Comparison of ENCODE assay signal across 1 cellular context in genomic region chr13:80338781-80339577, GRCh38.
TF ChIP-seq lines count a peak whose summit lies in the region.

No MANE protein-coding gene starts in this region.

TF ChIP-seq in HEK293, 187 proteins besides CTCF, POLR2A, EP300 and RAD21 (continued from another document and continues in another):
- no peak for TF ChIP-seq ZNF23 (tag by site-specific recombination; IDR thresholded peaks at IDR 0.05; ENCODE audit: borderline replicate concordance)
- no peak for TF ChIP-seq ZNF776 (tag by site-specific recombination; IDR thresholded peaks at IDR 0.05; ENCODE audit: borderline replicate concordance)
- TF ChIP-seq GLIS2 (tag by site-specific recombination; IDR thresholded peaks at IDR 0.05), result peak; percentile 97
- no peak for TF ChIP-seq ZNF621 (tag by site-specific recombination; IDR thresholded peaks at IDR 0.05)
- no peak for TF ChIP-seq ZNF133 (tag by site-specific recombination; IDR thresholded peaks at IDR 0.05)
- TF ChIP-seq ZNF704 (tag by site-specific recombination; IDR thresholded peaks at IDR 0.05), result no peak
- no peak for TF ChIP-seq MEIS1 (CRISPR knock-in tag; IDR thresholded peaks at IDR 0.05; ENCODE audit: borderline replicate concordance)
- TF ChIP-seq ZNF645 (tag by site-specific recombination; IDR thresholded peaks at IDR 0.05), result no peak
- TF ChIP-seq PRDM4 (tag by site-specific recombination; IDR thresholded peaks at IDR 0.05), result no peak
- TF ChIP-seq MZF1 (tag by site-specific recombination; IDR thresholded peaks at IDR 0.05; ENCODE audit: borderline replicate concordance), result peak; percentile 83
- no peak for TF ChIP-seq ZNF785 (tag by site-specific recombination; IDR thresholded peaks at IDR 0.05)
- no peak for TF ChIP-seq ZBTB7A (tag by site-specific recombination; IDR thresholded peaks at IDR 0.05; ENCODE audit: low read depth)
- TF ChIP-seq ZNF157 (tag by site-specific recombination; IDR thresholded peaks at IDR 0.05), result no peak
- no peak for TF ChIP-seq ZNF513 (tag by site-specific recombination; IDR thresholded peaks at IDR 0.05)
- no peak for TF ChIP-seq ZSCAN4 (tag by site-specific recombination; IDR thresholded peaks at IDR 0.05)
- 0 out of 2 replicates have a peak, but pooled peaks have one; percentile 80 for TF ChIP-seq ZNF501 (tag by site-specific recombination; IDR thresholded peaks at IDR 0.05)
- TF ChIP-seq ZNF510 (tag by site-specific recombination; IDR thresholded peaks at IDR 0.05; ENCODE audit: insufficient replicate concordance), result no peak
- TF ChIP-seq, protein P1, sequence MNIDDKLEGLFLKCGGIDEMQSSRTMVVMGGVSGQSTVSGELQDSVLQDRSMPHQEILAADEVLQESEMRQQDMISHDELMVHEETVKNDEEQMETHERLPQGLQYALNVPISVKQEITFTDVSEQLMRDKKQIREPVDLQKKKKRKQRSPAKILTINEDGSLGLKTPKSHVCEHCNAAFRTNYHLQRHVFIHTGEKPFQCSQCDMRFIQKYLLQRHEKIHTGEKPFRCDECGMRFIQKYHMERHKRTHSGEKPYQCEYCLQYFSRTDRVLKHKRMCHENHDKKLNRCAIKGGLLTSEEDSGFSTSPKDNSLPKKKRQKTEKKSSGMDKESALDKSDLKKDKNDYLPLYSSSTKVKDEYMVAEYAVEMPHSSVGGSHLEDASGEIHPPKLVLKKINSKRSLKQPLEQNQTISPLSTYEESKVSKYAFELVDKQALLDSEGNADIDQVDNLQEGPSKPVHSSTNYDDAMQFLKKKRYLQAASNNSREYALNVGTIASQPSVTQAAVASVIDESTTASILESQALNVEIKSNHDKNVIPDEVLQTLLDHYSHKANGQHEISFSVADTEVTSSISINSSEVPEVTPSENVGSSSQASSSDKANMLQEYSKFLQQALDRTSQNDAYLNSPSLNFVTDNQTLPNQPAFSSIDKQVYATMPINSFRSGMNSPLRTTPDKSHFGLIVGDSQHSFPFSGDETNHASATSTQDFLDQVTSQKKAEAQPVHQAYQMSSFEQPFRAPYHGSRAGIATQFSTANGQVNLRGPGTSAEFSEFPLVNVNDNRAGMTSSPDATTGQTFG (tag by site-specific recombination; IDR thresholded peaks at IDR 0.05; ENCODE audit: borderline replicate concordance), result no peak
- TF ChIP-seq ZNF600 (tag by site-specific recombination; IDR thresholded peaks at IDR 0.05), result peak; percentile 61
- TF ChIP-seq ZNF561 (tag by site-specific recombination; IDR thresholded peaks at IDR 0.05; ENCODE audit: borderline replicate concordance), result no peak
- no peak for TF ChIP-seq YY2 (tag by site-specific recombination; IDR thresholded peaks at IDR 0.05)
- peak; percentile 95 for TF ChIP-seq GLIS1 (tag by site-specific recombination; IDR thresholded peaks at IDR 0.05)
- TF ChIP-seq ZNF521 (tag by site-specific recombination; IDR thresholded peaks at IDR 0.05), result no peak
- TF ChIP-seq ZNF10 (tag by site-specific recombination; IDR thresholded peaks at IDR 0.05), result no peak
- no peak for TF ChIP-seq ZNF19 (tag by site-specific recombination; IDR thresholded peaks at IDR 0.05; ENCODE audit: low read depth)
- TF ChIP-seq ZBTB26 (tag by site-specific recombination; optimal IDR thresholded peaks at IDR 0.05), result peak; percentile 45
- peak; percentile 92 for TF ChIP-seq ZBTB8A (tag by site-specific recombination; IDR thresholded peaks at IDR 0.05)
- no peak for TF ChIP-seq ZNF114 (tag by site-specific recombination; IDR thresholded peaks at IDR 0.05)
- TF ChIP-seq ZNF223 (tag by site-specific recombination; IDR thresholded peaks at IDR 0.05), result no peak
- no peak for TF ChIP-seq ZNF544 (tag by site-specific recombination; IDR thresholded peaks at IDR 0.05)
- TF ChIP-seq ZNF660 (tag by site-specific recombination; IDR thresholded peaks at IDR 0.05), result no peak; the same call in 1 of the 2 replicates
- no peak for TF ChIP-seq ZNF404 (tag by site-specific recombination; IDR thresholded peaks at IDR 0.05)
- TF ChIP-seq ZNF76 (tag by site-specific recombination; IDR thresholded peaks at IDR 0.05; ENCODE audit: borderline replicate concordance, low read depth), result no peak
- TF ChIP-seq ZNF670 (tag by site-specific recombination; IDR thresholded peaks at IDR 0.05; ENCODE audit: low read depth), result no peak
- peak; percentile 89; the same call in 1 of the 2 replicates for TF ChIP-seq TRIM28 (IDR thresholded peaks at IDR 0.05; ENCODE audit: borderline replicate concordance, low read length)
- 0 out of 2 replicates have a peak, but pooled peaks have one; percentile 38 for TF ChIP-seq ZBTB11 (tag by site-specific recombination; conservative IDR thresholded peaks at IDR 0.05; ENCODE audit: low read depth)
- no peak for TF ChIP-seq ZNF146 (tag by site-specific recombination; IDR thresholded peaks at IDR 0.05)
- TF ChIP-seq PRDM2 (tag by site-specific recombination; IDR thresholded peaks at IDR 0.05; ENCODE audit: borderline replicate concordance), result no peak
- no peak for TF ChIP-seq ZNF558 (tag by site-specific recombination; IDR thresholded peaks at IDR 0.05)
- no peak for TF ChIP-seq ZNF701 (tag by site-specific recombination; IDR thresholded peaks at IDR 0.05)
- no peak for TF ChIP-seq ZNF426 (tag by site-specific recombination; IDR thresholded peaks at IDR 0.05)
- no peak for TF ChIP-seq ZNF548 (tag by site-specific recombination; IDR thresholded peaks at IDR 0.05)
